In the genomic region with DNA sequence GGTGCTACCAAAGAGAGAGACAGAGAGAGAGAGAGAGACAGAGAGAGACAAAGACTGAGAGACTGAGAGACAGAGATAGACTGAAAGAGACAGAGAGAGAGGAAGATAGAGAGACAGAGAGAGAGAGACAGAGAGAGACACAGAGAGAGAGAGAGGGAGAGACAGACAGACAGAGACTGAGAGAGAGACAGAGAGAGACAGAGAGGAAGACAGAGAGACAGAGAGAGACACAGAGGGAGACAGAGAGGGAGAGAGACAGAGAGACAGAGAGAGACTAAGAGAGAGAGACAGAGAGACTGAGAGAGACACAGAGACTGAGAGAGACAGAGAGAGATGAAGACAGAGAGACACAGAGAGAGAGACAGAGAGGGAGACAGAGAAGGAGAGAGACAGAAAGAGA, we compare ENCODE assay signal across 22 cellular contexts.
DNase-seq lines count a peak whose midpoint lies in the region; ATAC-seq, FAIRE-seq and TF ChIP-seq lines count a peak whose summit lies in the region.
"Had no signal": no experiment of that assay in that cellular context is flagged by ENCODE, and none has a peak within 500 bp of the region (broad histone marks: within the 10 kb centered on the region; RNA-seq: fewer than 3 reads in every experiment).

No MANE protein-coding gene starts in this region.

- H3K4me3 Mint-ChIP-seq in activated T-cell treated with anti-CD3 and anti-CD28 coated beads, Interleukin-2, amount 50 U/mL, for 4 hours = peak overlapping the region; percentile 22
- peak overlapping the region in 1 of 4 donors; percentile 82 for H3K4me3 Mint-ChIP-seq in IgD-negative memory B cell
- no peak overlapping the region for H3K4me3 Mint-ChIP-seq in stimulated activated memory B cell treated with anti-CD40 and anti-IgM and Interleukin-4, amounts not matched to agents 10 μg/mL and 1 μg/mL and 100 μg/mL, for 72 hours

- H3K14ac ChIP-seq in mesenchymal stem cell (ENCODE audit: low read length in 2 of 2) = no peak overlapping the region

- no peak overlapping the region for H3K4ac ChIP-seq in mesenchymal stem cell (ENCODE audit: low read depth in 1 of 2, low read length in 2 of 2)

- BruUV-seq in GM12878 (replicated peaks; lab: Mats Ljungman, UMichigan) = no TSS peak

- peaks cover 60% of the 10 kb centered on the region for H3K79me2 ChIP-seq in GM12878 (ENCODE audit: control insufficient read depth, insufficient read depth, low read length)

- H3K36me3 Mint-ChIP-seq in activated T-cell treated with anti-CD3 and anti-CD28 coated beads, Interleukin-2, amount 50 U/mL, for 4 hours (ENCODE audit: insufficient read depth) = peaks cover 36% of the 10 kb centered on the region
- H3K36me3 Mint-ChIP-seq in IgD-negative memory B cell = peaks cover 6% of the 10 kb centered on the region
- peaks cover 37% of the 10 kb centered on the region for H3K36me3 Mint-ChIP-seq in stimulated activated memory B cell treated with anti-CD40 and anti-IgM and Interleukin-4, amounts not matched to agents 10 μg/mL and 1 μg/mL and 100 μg/mL, for 72 hours

- H3K27ac Mint-ChIP-seq in IgD-negative memory B cell = peak overlapping the region in 2 of 3 donors; percentile 42 to 47
- peak overlapping the region; percentile 68 for H3K27ac Mint-ChIP-seq in stimulated activated memory B cell treated with anti-CD40 and anti-IgM and Interleukin-4, amounts not matched to agents 10 μg/mL and 1 μg/mL and 100 μg/mL, for 72 hours

- TF ChIP-seq EP300 in GM12878 (IDR thresholded peaks at IDR 0.05; ENCODE audit: borderline replicate concordance in 1 of 2, control insufficient read depth in 1 of 2, low read depth in 2 of 2, low read length in 2 of 2) = no peak

- no peak for FAIRE-seq in GM12878 (lab: Jason Lieb, UNC)
- FAIRE-seq: frontal cortex, keratinocyte had no signal

- in situ Hi-C loops in GM12878 (cut with MboI) = no loop called here

- SMC1A ChIA-PET in GM12878 (lab: Charles Lee; ENCODE audit: uncharacterized antibody, unreplicated experiment) = interaction anchor here (1.1 kb wide), 1 partner anchor 18 kb away, joined by 3 read pairs; no protein-coding TSS in a partner anchor

- no peak overlapping the region for H2BK120ac ChIP-seq in mesenchymal stem cell (ENCODE audit: low read depth, low read length)

- no peak overlapping the region for H2BK5ac ChIP-seq in mesenchymal stem cell (ENCODE audit: low read depth, low read length, poor library complexity, severe bottlenecking)

- no peak for DNase-seq in activated T-cell treated with anti-CD3 and anti-CD28 coated beads, Interleukin-2, amount 50 U/mL, for 4 hours
- no peak for DNase-seq in activated T-cell treated with anti-CD3 and anti-CD28 coated beads, Interleukin-2, amount 50 U/mL, for 48 hours
- DNase-seq in GM12878 (ENCODE audit: low read depth, low spot score) (no peak), mesenchymal stem cell (no peak), ecto neural progenitor cell (ENCODE audit: low spot score) (no peak)
- DNase-seq: activated CD4-positive, CD25-positive, alpha-beta regulatory T cell treated with anti-CD3 and anti-CD28 coated beads, Interleukin-2, amount 50 U/mL, for 72 hours; activated CD8-positive, alpha-beta memory T cell treated with anti-CD3 and anti-CD28 coated beads, Interleukin-2, amount 50 U/mL, for 48 hours; dorsolateral prefrontal cortex; IMR-90; MM.1S; NCI-H1436 treated with DMSO at 0.1 percent for 48 hours; NCI-H774; sigmoid colon; T1000 had no signal

- no peak for TF ChIP-seq CTCF in GM12878 (IDR thresholded peaks at IDR 0.05 in 2 of 3, conservative IDR thresholded peaks at IDR 0.05 in 1 of 3; ENCODE audit: control insufficient read depth in 2 of 3, extremely low read depth in 1 of 3, insufficient read depth in 1 of 3, low read depth in 3 of 3, low read length in 3 of 3)

- H3K4me2 ChIP-seq in GM12878 (ENCODE audit: control insufficient read depth, insufficient read depth) (no peak overlapping the region; the same call in 1 of the 2 replicates), mesenchymal stem cell (ENCODE audit: low read length, poor library complexity, severe bottlenecking) (no peak overlapping the region)

- no peak overlapping the region for H3K18ac ChIP-seq in mesenchymal stem cell (ENCODE audit: low read depth in 1 of 2, low read length in 2 of 2)

- peak overlapping the region; percentile 37; the same call in 1 of the 2 replicates for H3K27ac ChIP-seq in GM12878 (ENCODE audit: control insufficient read depth, insufficient read depth)
- H3K27ac ChIP-seq in mesenchymal stem cell (ENCODE audit: low read length, poor library complexity, severe bottlenecking) = no peak overlapping the region
- H3K27ac ChIP-seq: HL-60, parathyroid adenoma, sigmoid colon had no signal

- no peaks in the 10 kb centered on the region for H3K27me3 Mint-ChIP-seq in activated T-cell treated with anti-CD3 and anti-CD28 coated beads, Interleukin-2, amount 50 U/mL, for 4 hours (ENCODE audit: low read depth)
- H3K27me3 Mint-ChIP-seq in IgD-negative memory B cell = no peaks in the 10 kb centered on the region
- H3K27me3 Mint-ChIP-seq in stimulated activated memory B cell treated with anti-CD40 and anti-IgM and Interleukin-4, amounts not matched to agents 10 μg/mL and 1 μg/mL and 100 μg/mL, for 72 hours = no peaks in the 10 kb centered on the region

- TF ChIP-seq RAD21 in GM12878 (IDR thresholded peaks at IDR 0.05; ENCODE audit: insufficient read depth, low read depth, low read length) = no peak

- CTCF ChIA-PET in GM12878 (lab: Yijun Ruan, JAX) = interaction anchor here (0.7 to 1.5 kb wide), 2 partner anchors 13 to 17 kb away, joined by 3 to 4 read pairs; no protein-coding TSS in a partner anchor

- H3K4me1 ChIP-seq in GM12878 (ENCODE audit: control insufficient read depth, insufficient read depth, low read length) (peaks cover 28% of the 10 kb centered on the region), mesenchymal stem cell (ENCODE audit: control insufficient read depth, insufficient read depth, low read depth, low read length) (no peaks in the 10 kb centered on the region)
- H3K4me1 ChIP-seq: parathyroid adenoma had no signal

- no peak overlapping the region for H2BK12ac ChIP-seq in mesenchymal stem cell (ENCODE audit: low read length in 2 of 2)

- TF ChIP-seq POLR2A in GM12878 (IDR thresholded peaks at IDR 0.05; ENCODE audit: low read depth, low read length) = no peak

- ATAC-seq in activated T-cell treated with anti-CD3 and anti-CD28 coated beads, Interleukin-2, amount 50 U/mL, for 4 hours = no peak
- ATAC-seq in GM12878 = no peak
- no peak for ATAC-seq in stimulated activated memory B cell treated with anti-CD40 and anti-IgM and Interleukin-4, amounts not matched to agents 10 μg/mL and 1 μg/mL and 100 μg/mL, for 72 hours
- ATAC-seq in GM18502 (IDR thresholded peaks at IDR 0.05; ENCODE audit: poor library complexity, unreplicated experiment) = no peak

- intact Hi-C loops in GM12878 (cut with micrococcal nuclease; ENCODE audit: unreplicated experiment) = no loop called here

- no peak overlapping the region for H4K8ac ChIP-seq in mesenchymal stem cell (ENCODE audit: low read length)

- H3K9ac ChIP-seq in GM12878 (ENCODE audit: control insufficient read depth, insufficient read depth, low read length) = no peak overlapping the region
- H3K9ac ChIP-seq in mesenchymal stem cell (ENCODE audit: low read length) = no peak overlapping the region
- H3K9ac ChIP-seq: parathyroid adenoma had no signal

- H4K91ac ChIP-seq in mesenchymal stem cell (ENCODE audit: low read length) = no peak overlapping the region

- H3K4me3 ChIP-seq in GM12878 (0 out of 2 replicates have a peak overlapping the region, but pooled peaks have one; percentile 26), mesenchymal stem cell (ENCODE audit: insufficient read depth in 1 of 2, low read depth in 1 of 2, low read length in 2 of 2) (no peak overlapping the region)
- H3K4me3 ChIP-seq: lung, sigmoid colon had no signal

- H3K27me3 ChIP-seq in GM12878 (replicated peaks in 1 of 2; ENCODE audit: control insufficient read depth in 2 of 2, insufficient read depth in 2 of 2, low read length in 1 of 2) (no peaks in the 10 kb centered on the region), mesenchymal stem cell (ENCODE audit: control insufficient read depth in 1 of 2, insufficient read depth in 1 of 2, low read length in 2 of 2) (no peaks in the 10 kb centered on the region)
- H3K27me3 ChIP-seq: dorsolateral prefrontal cortex, sigmoid colon had no signal

- H3K23ac ChIP-seq in mesenchymal stem cell (ENCODE audit: low read length in 2 of 2) = no peak overlapping the region

- POLR2A ChIA-PET in GM12878 (lab: Charles Lee) = no interaction called here

- peaks cover 7% of the 10 kb centered on the region for H3K9me3 ChIP-seq in GM12878 (replicated peaks; ENCODE audit: control insufficient read depth, insufficient read depth, low read length)
- H3K9me3 ChIP-seq in mesenchymal stem cell (ENCODE audit: control insufficient read depth, low read length) = peaks cover 3% of the 10 kb centered on the region
- H3K9me3 ChIP-seq: sigmoid colon had no signal

- H3K9me3 Mint-ChIP-seq in activated T-cell treated with anti-CD3 and anti-CD28 coated beads, Interleukin-2, amount 50 U/mL, for 4 hours = peaks cover 11% of the 10 kb centered on the region
- peaks cover 0 to 7% (median 1%) of the 10 kb centered on the region in 3 donors for H3K9me3 Mint-ChIP-seq in IgD-negative memory B cell
- H3K9me3 Mint-ChIP-seq in stimulated activated memory B cell treated with anti-CD40 and anti-IgM and Interleukin-4, amounts not matched to agents 10 μg/mL and 1 μg/mL and 100 μg/mL, for 72 hours = peaks cover 7% of the 10 kb centered on the region

- no peak overlapping the region for H2AK5ac ChIP-seq in mesenchymal stem cell (ENCODE audit: low read length, severe bottlenecking)

- no peak overlapping the region for H2BK15ac ChIP-seq in mesenchymal stem cell (ENCODE audit: low read depth, poor library complexity, severe bottlenecking)

- H2AFZ ChIP-seq in GM12878 (ENCODE audit: control insufficient read depth, low read depth, low read length) (no peak overlapping the region), mesenchymal stem cell (ENCODE audit: low read depth, low read length) (no peak overlapping the region)
- H2AFZ ChIP-seq: parathyroid adenoma had no signal

- H4K20me1 ChIP-seq in GM12878 (ENCODE audit: control insufficient read depth, insufficient read depth) = no peaks in the 10 kb centered on the region; the same call in 1 of the 2 replicates

- RAD21 ChIA-PET in GM12878 (lab: Charles Lee; ENCODE audit: unreplicated experiment) = no interaction called here

- peaks cover 62% of the 10 kb centered on the region for H3K4me1 Mint-ChIP-seq in activated T-cell treated with anti-CD3 and anti-CD28 coated beads, Interleukin-2, amount 50 U/mL, for 4 hours (ENCODE audit: low read depth)
- peaks cover 25 to 31% (median 26%) of the 10 kb centered on the region in 3 donors for H3K4me1 Mint-ChIP-seq in IgD-negative memory B cell
- peaks cover 53% of the 10 kb centered on the region for H3K4me1 Mint-ChIP-seq in stimulated activated memory B cell treated with anti-CD40 and anti-IgM and Interleukin-4, amounts not matched to agents 10 μg/mL and 1 μg/mL and 100 μg/mL, for 72 hours

- H3K36me3 ChIP-seq in GM12878 (ENCODE audit: control insufficient read depth in 2 of 2, insufficient read depth in 2 of 2, low read length in 1 of 2) = peaks cover 6 to 11% of the 10 kb centered on the region in 2 experiments; a peak in 3 of 4 replicates
- H3K36me3 ChIP-seq in mesenchymal stem cell (ENCODE audit: control insufficient read depth in 1 of 2, insufficient read depth in 2 of 2, low read depth in 1 of 2, low read length in 2 of 2) = no peaks in the 10 kb centered on the region
- H3K36me3 ChIP-seq: sigmoid colon had no signal

- H3K79me1 ChIP-seq in mesenchymal stem cell (replicated peaks; ENCODE audit: low read length, poor library complexity, severe bottlenecking) = no peaks in the 10 kb centered on the region
